Comparison of ENCODE assay signal across 1 cellular context in the genomic region with DNA sequence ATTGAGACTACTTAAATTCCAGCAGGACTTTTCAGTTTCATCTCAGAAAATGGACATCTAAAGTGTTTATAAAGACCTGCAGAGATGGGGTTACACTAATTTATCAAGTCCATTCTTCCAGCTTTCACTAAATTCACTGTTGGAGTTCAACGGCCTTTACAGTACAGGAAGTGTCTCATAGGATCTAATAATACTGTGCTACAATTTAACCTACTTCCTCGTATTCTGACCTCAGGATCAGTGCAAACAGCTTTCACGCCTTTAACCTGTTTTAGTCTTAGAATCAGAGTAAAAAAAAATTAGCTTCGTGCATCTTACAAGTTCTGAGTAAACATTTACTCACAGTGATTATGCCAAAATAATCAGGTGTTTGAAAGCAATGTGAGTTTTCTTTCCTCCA.
TF ChIP-seq lines count a peak whose summit lies in the region.

No MANE protein-coding gene starts in this region.

TF ChIP-seq in GM23338, 12 proteins besides CTCF, POLR2A, EP300 and RAD21:
- TF ChIP-seq, protein P1, sequence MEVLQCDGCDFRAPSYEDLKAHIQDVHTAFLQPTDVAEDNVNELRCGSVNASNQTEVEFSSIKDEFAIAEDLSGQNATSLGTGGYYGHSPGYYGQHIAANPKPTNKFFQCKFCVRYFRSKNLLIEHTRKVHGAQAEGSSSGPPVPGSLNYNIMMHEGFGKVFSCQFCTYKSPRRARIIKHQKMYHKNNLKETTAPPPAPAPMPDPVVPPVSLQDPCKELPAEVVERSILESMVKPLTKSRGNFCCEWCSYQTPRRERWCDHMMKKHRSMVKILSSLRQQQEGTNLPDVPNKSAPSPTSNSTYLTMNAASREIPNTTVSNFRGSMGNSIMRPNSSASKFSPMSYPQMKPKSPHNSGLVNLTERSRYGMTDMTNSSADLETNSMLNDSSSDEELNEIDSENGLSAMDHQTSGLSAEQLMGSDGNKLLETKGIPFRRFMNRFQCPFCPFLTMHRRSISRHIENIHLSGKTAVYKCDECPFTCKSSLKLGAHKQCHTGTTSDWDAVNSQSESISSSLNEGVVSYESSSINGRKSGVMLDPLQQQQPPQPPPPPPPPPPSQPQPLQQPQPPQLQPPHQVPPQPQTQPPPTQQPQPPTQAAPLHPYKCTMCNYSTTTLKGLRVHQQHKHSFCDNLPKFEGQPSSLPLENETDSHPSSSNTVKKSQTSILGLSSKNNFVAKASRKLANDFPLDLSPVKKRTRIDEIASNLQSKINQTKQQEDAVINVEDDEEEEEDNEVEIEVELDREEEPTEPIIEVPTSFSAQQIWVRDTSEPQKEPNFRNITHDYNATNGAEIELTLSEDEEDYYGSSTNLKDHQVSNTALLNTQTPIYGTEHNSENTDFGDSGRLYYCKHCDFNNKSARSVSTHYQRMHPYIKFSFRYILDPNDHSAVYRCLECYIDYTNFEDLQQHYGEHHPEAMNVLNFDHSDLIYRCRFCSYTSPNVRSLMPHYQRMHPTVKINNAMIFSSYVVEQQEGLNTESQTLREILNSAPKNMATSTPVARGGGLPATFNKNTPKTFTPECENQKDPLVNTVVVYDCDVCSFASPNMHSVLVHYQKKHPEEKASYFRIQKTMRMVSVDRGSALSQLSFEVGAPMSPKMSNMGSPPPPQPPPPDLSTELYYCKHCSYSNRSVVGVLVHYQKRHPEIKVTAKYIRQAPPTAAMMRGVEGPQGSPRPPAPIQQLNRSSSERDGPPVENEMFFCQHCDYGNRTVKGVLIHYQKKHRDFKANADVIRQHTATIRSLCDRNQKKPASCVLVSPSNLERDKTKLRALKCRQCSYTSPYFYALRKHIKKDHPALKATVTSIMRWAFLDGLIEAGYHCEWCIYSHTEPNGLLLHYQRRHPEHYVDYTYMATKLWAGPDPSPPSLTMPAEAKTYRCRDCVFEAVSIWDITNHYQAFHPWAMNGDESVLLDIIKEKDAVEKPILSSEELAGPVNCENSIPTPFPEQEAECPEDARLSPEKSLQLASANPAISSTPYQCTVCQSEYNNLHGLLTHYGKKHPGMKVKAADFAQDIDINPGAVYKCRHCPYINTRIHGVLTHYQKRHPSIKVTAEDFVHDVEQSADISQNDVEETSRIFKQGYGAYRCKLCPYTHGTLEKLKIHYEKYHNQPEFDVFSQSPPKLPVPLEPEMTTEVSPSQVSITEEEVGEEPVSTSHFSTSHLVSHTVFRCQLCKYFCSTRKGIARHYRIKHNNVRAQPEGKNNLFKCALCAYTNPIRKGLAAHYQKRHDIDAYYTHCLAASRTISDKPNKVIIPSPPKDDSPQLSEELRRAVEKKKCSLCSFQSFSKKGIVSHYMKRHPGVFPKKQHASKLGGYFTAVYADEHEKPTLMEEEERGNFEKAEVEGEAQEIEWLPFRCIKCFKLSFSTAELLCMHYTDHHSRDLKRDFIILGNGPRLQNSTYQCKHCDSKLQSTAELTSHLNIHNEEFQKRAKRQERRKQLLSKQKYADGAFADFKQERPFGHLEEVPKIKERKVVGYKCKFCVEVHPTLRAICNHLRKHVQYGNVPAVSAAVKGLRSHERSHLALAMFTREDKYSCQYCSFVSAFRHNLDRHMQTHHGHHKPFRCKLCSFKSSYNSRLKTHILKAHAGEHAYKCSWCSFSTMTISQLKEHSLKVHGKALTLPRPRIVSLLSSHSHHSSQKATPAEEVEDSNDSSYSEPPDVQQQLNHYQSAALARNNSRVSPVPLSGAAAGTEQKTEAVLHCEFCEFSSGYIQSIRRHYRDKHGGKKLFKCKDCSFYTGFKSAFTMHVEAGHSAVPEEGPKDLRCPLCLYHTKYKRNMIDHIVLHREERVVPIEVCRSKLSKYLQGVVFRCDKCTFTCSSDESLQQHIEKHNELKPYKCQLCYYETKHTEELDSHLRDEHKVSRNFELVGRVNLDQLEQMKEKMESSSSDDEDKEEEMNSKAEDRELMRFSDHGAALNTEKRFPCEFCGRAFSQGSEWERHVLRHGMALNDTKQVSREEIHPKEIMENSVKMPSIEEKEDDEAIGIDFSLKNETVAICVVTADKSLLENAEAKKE (CRISPR knock-in tag; IDR thresholded peaks at IDR 0.05), result no peak
